Comparison of ENCODE assay signal across 1 cellular context in the genomic region with DNA sequence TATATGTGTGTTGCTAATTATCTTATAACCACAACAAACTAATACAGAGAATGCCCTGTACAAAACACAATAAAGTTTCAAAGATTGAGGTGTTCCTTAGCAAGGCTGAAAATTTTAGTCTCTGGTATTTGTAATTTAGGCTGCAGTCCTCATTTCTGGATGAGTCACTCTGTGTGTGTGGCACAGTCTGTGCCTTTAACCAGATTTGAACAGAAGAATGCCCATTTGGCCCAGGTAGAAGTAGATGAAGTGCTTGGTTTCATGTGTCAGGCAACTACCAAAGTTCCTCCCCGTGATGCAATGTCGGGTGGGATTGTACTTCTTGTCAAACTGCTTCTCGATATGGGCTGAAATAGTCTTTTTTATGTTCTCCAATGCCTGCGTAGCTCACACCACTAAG.
TF ChIP-seq lines count a peak whose summit lies in the region.

No MANE protein-coding gene starts in this region.

TF ChIP-seq in IMR-90, 13 proteins besides CTCF, POLR2A, EP300 and RAD21:
- no peak for TF ChIP-seq NFE2L2 (IDR thresholded peaks at IDR 0.05; ENCODE audit: low read depth, low read length)
- TF ChIP-seq BHLHE40 (IDR thresholded peaks at IDR 0.05; ENCODE audit: low read depth, low read length): no peak
- no peak for TF ChIP-seq MXI1 (IDR thresholded peaks at IDR 0.05; ENCODE audit: borderline replicate concordance, low read depth, low read length)
- TF ChIP-seq FOS (IDR thresholded peaks at IDR 0.05; ENCODE audit: low read depth, low read length): no peak
- no peak for TF ChIP-seq RCOR1 (IDR thresholded peaks at IDR 0.05; ENCODE audit: insufficient replicate concordance, low read length)
- TF ChIP-seq, protein P1, sequence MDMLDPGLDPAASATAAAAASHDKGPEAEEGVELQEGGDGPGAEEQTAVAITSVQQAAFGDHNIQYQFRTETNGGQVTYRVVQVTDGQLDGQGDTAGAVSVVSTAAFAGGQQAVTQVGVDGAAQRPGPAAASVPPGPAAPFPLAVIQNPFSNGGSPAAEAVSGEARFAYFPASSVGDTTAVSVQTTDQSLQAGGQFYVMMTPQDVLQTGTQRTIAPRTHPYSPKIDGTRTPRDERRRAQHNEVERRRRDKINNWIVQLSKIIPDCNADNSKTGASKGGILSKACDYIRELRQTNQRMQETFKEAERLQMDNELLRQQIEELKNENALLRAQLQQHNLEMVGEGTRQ (IDR thresholded peaks at IDR 0.05; ENCODE audit: low read depth, low read length): no peak
TF ChIP-seq in IMR-90: peak in this region for 0.
